ENCODE assay signal across 11 cellular contexts in genomic region chr1:28756846-28757245, GRCh38. TPM values are rescaled to one million over a fixed set of nuclear protein-coding genes. Genes with fewer than 3 reads are reported as not detected.
DNase-seq lines count a peak whose midpoint lies in the region; ATAC-seq, FAIRE-seq and TF ChIP-seq lines count a peak whose summit lies in the region.
"Had no signal": no experiment of that assay in that cellular context is flagged by ENCODE, and none has a peak within 500 bp of the region (broad histone marks: within the 10 kb centered on the region; RNA-seq: fewer than 3 reads in every experiment).

No MANE protein-coding gene starts in this region.

- H3K27ac Mint-ChIP-seq in CD4-positive, CD25-positive, alpha-beta regulatory T cell = peak overlapping the region in 1 of 3 donors; percentile 92
- H3K27ac Mint-ChIP-seq: activated naive CD8-positive, alpha-beta T cell had no signal

- no peaks in the 10 kb centered on the region for H3K9me2 ChIP-seq in HCT116 (ENCODE audit: insufficient read depth)

- TF ChIP-seq POLR2A in HCT116 (IDR thresholded peaks at IDR 0.05; ENCODE audit: borderline replicate concordance, extremely low read depth, insufficient read depth, insufficient read length) (no peak), upper lobe of left lung (IDR thresholded peaks at IDR 0.05) (no peak)

- no peaks in the 10 kb centered on the region for H3K27me3 Mint-ChIP-seq in CD4-positive, CD25-positive, alpha-beta regulatory T cell
- H3K27me3 Mint-ChIP-seq: activated naive CD8-positive, alpha-beta T cell had no signal

- no peaks in the 10 kb centered on the region for H3K9me3 Mint-ChIP-seq in CD4-positive, CD25-positive, alpha-beta regulatory T cell

- no peak for FAIRE-seq in urothelium cell line (lab: Jason Lieb, UNC)

- peaks cover 100% of the 10 kb centered on the region for H3K79me2 ChIP-seq in HCT116 (ENCODE audit: insufficient read depth, low read length)

- peaks cover 12% of the 10 kb centered on the region for H3K36me3 Mint-ChIP-seq in CD4-positive, CD25-positive, alpha-beta regulatory T cell

- no peak for TF ChIP-seq EP300 in upper lobe of left lung (IDR thresholded peaks at IDR 0.05)

- peak; percentile 27; the same call in 1 of the 2 replicates for TF ChIP-seq RAD21 in HCT116 (IDR thresholded peaks at IDR 0.05; ENCODE audit: low read depth)

- WGBS in upper lobe of left lung, 2 donors = 36 to 38% methylated on average over 5 of the region's 5 CpGs

- no peak overlapping the region for H2AFZ ChIP-seq in HCT116 (ENCODE audit: low read depth, low read length, poor library complexity, severe bottlenecking)

- no peak for ATAC-seq in CD4-positive, CD25-positive, alpha-beta regulatory T cell (ENCODE audit: low read depth in 2 of 2)
- ATAC-seq in HCT116 (no peak; the same call in 1 of the 2 replicates), left lung (peak; percentile 54), upper lobe of left lung (ENCODE audit: low FRiP score in 2 of 2) (no peak)

- H3K4me1 ChIP-seq in CD4-positive, CD25-positive, alpha-beta regulatory T cell (ENCODE audit: control insufficient read depth, insufficient read depth, low read length, poor library complexity, severe bottlenecking) = peaks cover 45% of the 10 kb centered on the region
- no peaks in the 10 kb centered on the region; a peak in 2 of 4 replicates for H3K4me1 ChIP-seq in HCT116 (ENCODE audit: control insufficient read depth in 1 of 2, insufficient read depth in 2 of 2, low read length in 2 of 2)
- H3K4me1 ChIP-seq in left lung = peaks cover 23 to 60% of the 10 kb centered on the region in 2 donors
- peaks cover 40 to 53% (median 42%) of the 10 kb centered on the region in 4 donors for H3K4me1 ChIP-seq in upper lobe of left lung

- peak in 2 of 3 donors; percentile 14 to 26 for DNase-seq in CD4-positive, CD25-positive, alpha-beta regulatory T cell
- DNase-seq in HCT116 (ENCODE audit: low read depth, low spot score) (no peak), cardiac fibroblast (ENCODE audit: low read depth in 2 of 2) (peak; percentile 18 to 30), left lung (no peak), ACHN (no peak), upper lobe of left lung (no peak), urothelium cell line (ENCODE audit: low spot score) (no peak)
- no peak for DNase-seq in activated T-cell treated with anti-CD3 and anti-CD28 coated beads, Interleukin-2, amount 50 U/mL, for 1 hour

- H3K9me3 ChIP-seq in CD4-positive, CD25-positive, alpha-beta regulatory T cell (ENCODE audit: control insufficient read depth in 2 of 2, low read length in 2 of 2) = no peaks in the 10 kb centered on the region
- H3K9me3 ChIP-seq in HCT116 (ENCODE audit: control insufficient read depth in 1 of 2, insufficient read depth in 1 of 2, low read depth in 1 of 2, low read length in 2 of 2) = no peaks in the 10 kb centered on the region
- no peaks in the 10 kb centered on the region for H3K9me3 ChIP-seq in left lung
- H3K9me3 ChIP-seq in upper lobe of left lung = no peaks in the 10 kb centered on the region

- POLR2A ChIA-PET in HCT116 (lab: Charles Lee) = no interaction called here

- H3K4me1 Mint-ChIP-seq in CD4-positive, CD25-positive, alpha-beta regulatory T cell = peaks cover 14 to 30% (median 16%) of the 10 kb centered on the region in 4 donors

- no peak overlapping the region for H3K9ac ChIP-seq in HCT116 (ENCODE audit: low read length)

- peak in 2 of 3 experiments; percentile 32 to 37; a peak in 4 of 6 replicates for TF ChIP-seq CTCF in HCT116 (IDR thresholded peaks at IDR 0.05 in 2 of 3, conservative IDR thresholded peaks at IDR 0.05 in 1 of 3; ENCODE audit: borderline replicate concordance in 1 of 3, insufficient read depth in 1 of 3, low read depth in 2 of 3, low read length in 2 of 3)
- TF ChIP-seq CTCF in cardiac fibroblast (IDR thresholded peaks at IDR 0.05; ENCODE audit: low read depth, low read length) = no peak
- TF ChIP-seq CTCF in left lung (IDR thresholded peaks at IDR 0.05) = no peak
- TF ChIP-seq CTCF in upper lobe of left lung (IDR thresholded peaks at IDR 0.05) = peak in 2 of 6 experiments; percentile 8 to 30

- in situ Hi-C loops in ACHN (cut with HindIII; ENCODE audit: low pct_ligation_motif_present, low pct_unique_long_range_greater_than_20kb, low sequenced_read_pairs) = no loop called here

- no peak overlapping the region for H3K4me2 ChIP-seq in HCT116 (ENCODE audit: low read length)

- no peak overlapping the region for H3K27ac ChIP-seq in CD4-positive, CD25-positive, alpha-beta regulatory T cell (ENCODE audit: insufficient read depth, low read length, poor library complexity, severe bottlenecking)
- H3K27ac ChIP-seq in HCT116 (ENCODE audit: low read depth, low read length) (no peak overlapping the region), left lung (no peak overlapping the region), upper lobe of left lung (no peak overlapping the region)
- H3K27ac ChIP-seq: epithelial cell of prostate, HL-60 had no signal

- H3K36me3 ChIP-seq in CD4-positive, CD25-positive, alpha-beta regulatory T cell (ENCODE audit: control insufficient read depth, insufficient read depth, low read length) = peaks cover 19% of the 10 kb centered on the region
- H3K36me3 ChIP-seq in HCT116 (ENCODE audit: control insufficient read depth in 1 of 2, insufficient read depth in 2 of 2, low read length in 2 of 2) (peaks cover 18 to 39% of the 10 kb centered on the region in 2 experiments), left lung (peaks cover 0 to 55% of the 10 kb centered on the region in 2 donors), upper lobe of left lung (peaks cover 0 to 28% (median 4%) of the 10 kb centered on the region in 4 donors)

- peak overlapping the region; percentile 49 for H3K4me3 ChIP-seq in CD4-positive, CD25-positive, alpha-beta regulatory T cell (ENCODE audit: low read depth, low read length)
- no peak overlapping the region for H3K4me3 ChIP-seq in HCT116 (replicated peaks in 1 of 2; ENCODE audit: low read depth in 1 of 2, low read length in 2 of 2)
- no peak overlapping the region for H3K4me3 ChIP-seq in cardiac fibroblast (replicated peaks in 1 of 2; ENCODE audit: low read depth in 2 of 2, low read length in 2 of 2)
- H3K4me3 ChIP-seq in left lung = no peak overlapping the region
- H3K4me3 ChIP-seq in upper lobe of left lung = no peak overlapping the region

- BruUV-seq in HCT116 (replicated peaks; lab: Mats Ljungman, UMichigan) = no TSS peak

- RAD21 ChIA-PET in HCT116 (lab: Charles Lee; ENCODE audit: low non-redundant PET in 1 of 2, low total read pairs in 2 of 2, uncharacterized antibody in 2 of 2, unreplicated experiment in 2 of 2) = no interaction called here

- intact Hi-C loops in HCT116 (cut with micrococcal nuclease) (no loop called here), left lung (cut with DNase I) (no loop called here)

- no peaks in the 10 kb centered on the region for H3K27me3 ChIP-seq in CD4-positive, CD25-positive, alpha-beta regulatory T cell (ENCODE audit: control insufficient read depth, insufficient read depth, low read length)
- H3K27me3 ChIP-seq in HCT116 (ENCODE audit: insufficient read depth, low read length) (no peaks in the 10 kb centered on the region), left lung (no peaks in the 10 kb centered on the region), upper lobe of left lung (no peaks in the 10 kb centered on the region)

- CTCF ChIA-PET in HCT116 (lab: Charles Lee) = no interaction called here

- H4K20me1 ChIP-seq in HCT116 (ENCODE audit: insufficient read depth) = peaks cover 63% of the 10 kb centered on the region; the same call in 1 of the 2 replicates

- H3K4me3 Mint-ChIP-seq in CD4-positive, CD25-positive, alpha-beta regulatory T cell = peak overlapping the region in 1 of 4 donors; percentile 48
- H3K4me3 Mint-ChIP-seq: activated naive CD8-positive, alpha-beta T cell had no signal

TF ChIP-seq in HCT116, 20 proteins besides CTCF, POLR2A, EP300 and RAD21 (continues in another document):
- TF ChIP-seq EZH2phosphoT487 (IDR thresholded peaks at IDR 0.05; ENCODE audit: borderline replicate concordance) (no peak), REST (IDR thresholded peaks at IDR 0.05; ENCODE audit: low read depth) (no peak), YY1 (IDR thresholded peaks at IDR 0.05; ENCODE audit: extremely low read depth, insufficient replicate concordance, low read depth, low read length) (no peak), ZNF274 (IDR thresholded peaks at IDR 0.05; ENCODE audit: low read depth, low read length) (no peak)

RNA-seq across cellular contexts. Expression of gene YTHDF2, which starts 20.1 kb away (rescaled TPM):
- total RNA-seq in CD4-positive, CD25-positive, alpha-beta regulatory T cell = 81.9 TPM
- polyA plus RNA-seq in CD4-positive, CD25-positive, alpha-beta regulatory T cell = 100 to 1,000 TPM; 107 to 145 (median 132) TPM
- 90.6 TPM for total RNA-seq in HCT116 (2021; ENCODE audit: unreplicated experiment)
- polyA plus RNA-seq in HCT116 (2012) = 50.7 and 60.2 TPM in 2 replicates
- 10 to 100 TPM; 60.4 to 67.5 TPM for total RNA-seq in left lung
- total RNA-seq in upper lobe of left lung = 10 to 100 TPM; 40.1 to 72.5 (median 59.0) TPM

RNA-seq across cellular contexts. Expression of gene OPRD1, which starts 55.1 kb away (rescaled TPM):
- not detected for total RNA-seq in CD4-positive, CD25-positive, alpha-beta regulatory T cell
- under 1 TPM in 1 of 4 donors, not detected in 3; 0.02 TPM for polyA plus RNA-seq in CD4-positive, CD25-positive, alpha-beta regulatory T cell
- total RNA-seq in HCT116 (2021; ENCODE audit: unreplicated experiment) (not detected), left lung (not detected), upper lobe of left lung (not detected)
- 0.06 and 0.08 TPM in 2 replicates for polyA plus RNA-seq in HCT116 (2012)

Comparison
In these comparisons a context has a peak if more than half of its experiments do, and no peak if none do; other contexts are left out.
1. DNase-seq: peak in CD4-positive, CD25-positive, alpha-beta regulatory T cell (2 of 3) and cardiac fibroblast (2 of 2); none in HCT116 (single experiment), left lung (0 of 2), ACHN (single experiment), upper lobe of left lung (0 of 2), activated T-cell treated with anti-CD3 and anti-CD28 coated beads, Interleukin-2, amount 50 U/mL, for 1 hour (single experiment) and urothelium cell line (single experiment).
2. CTCF ChIP-seq: peak in HCT116 (2 of 3); none in cardiac fibroblast (single experiment) and left lung (0 of 2).